Comparison of ENCODE assay signal across 14 cellular contexts in genomic region chr7:27146491-27147210, GRCh38. TPM values are rescaled to one million over a fixed set of nuclear protein-coding genes. Genes with fewer than 3 reads are reported as not detected.
DNase-seq lines count a peak whose midpoint lies in the region; ATAC-seq and TF ChIP-seq lines count a peak whose summit lies in the region.
"Had no signal": no experiment of that assay in that cellular context is flagged by ENCODE, and none has a peak within 500 bp of the region (broad histone marks: within the 10 kb centered on the region; RNA-seq: fewer than 3 reads in every experiment).

No MANE protein-coding gene starts in this region.

- peak overlapping the region; percentile 99 for H3K4me2 ChIP-seq in osteoblast (ENCODE audit: insufficient read depth, low read length)

- POLR2A ChIA-PET in AG04450 (lab: Yijun Ruan, JAX) (no interaction called here), T-cell (lab: Charles Lee) (no interaction called here)

- no peak overlapping the region for H2AFZ ChIP-seq in osteoblast (ENCODE audit: low read length)

- peaks cover 0 to 36% (median 11%) of the 10 kb centered on the region in 4 donors for H3K4me1 ChIP-seq in Peyer's patch
- no peaks in the 10 kb centered on the region for H3K4me1 ChIP-seq in iPS-15b (ENCODE audit: control insufficient read depth, insufficient read depth, low read length)
- peaks cover 35% of the 10 kb centered on the region for H3K4me1 ChIP-seq in osteoblast (ENCODE audit: insufficient read depth, low read length)

- H3K4me1 Mint-ChIP-seq in T-cell: peaks cover 23 to 28% (median 26%) of the 10 kb centered on the region in 3 donors

- H4K20me1 ChIP-seq in osteoblast (ENCODE audit: insufficient read depth, low read length): peaks cover 13% of the 10 kb centered on the region

- H3K36me3 ChIP-seq in Peyer's patch: peaks cover 0 to 9% (median 0%) of the 10 kb centered on the region in 3 donors
- H3K36me3 ChIP-seq in iPS-15b (ENCODE audit: control insufficient read depth, insufficient read depth, low read length): no peaks in the 10 kb centered on the region
- peaks cover 39% of the 10 kb centered on the region for H3K36me3 ChIP-seq in osteoblast (ENCODE audit: insufficient read depth, low read length)

- no peak for ATAC-seq in T-cell (replicated peaks in 1 of 4)
- ATAC-seq in GM21529 (IDR thresholded peaks at IDR 0.05; ENCODE audit: unreplicated experiment): no peak
- ATAC-seq: activated CD4-positive, alpha-beta T cell treated with anti-CD3 and anti-CD28 coated beads for 36 hours had no signal

- H3K4me3 ChIP-seq in AG04450 (ENCODE audit: low read depth, low read length) (peak overlapping the region; percentile 73), Peyer's patch (peak overlapping the region in 3 of 4 donors; percentile 18 to 75 (median 63)), iPS-15b (ENCODE audit: low read depth, low read length) (peak overlapping the region; percentile 0), osteoblast (ENCODE audit: insufficient read depth, low read length) (peak overlapping the region; percentile 93)

- H3K27me3 ChIP-seq in AG04450 (ENCODE audit: control insufficient read depth, insufficient read depth, low read length) (no peaks in the 10 kb centered on the region), Peyer's patch (no peaks in the 10 kb centered on the region), iPS-15b (ENCODE audit: control insufficient read depth, insufficient read depth, low read length) (peaks cover 99% of the 10 kb centered on the region), osteoblast (ENCODE audit: insufficient read depth, low read length) (no peaks in the 10 kb centered on the region)

- no peak overlapping the region for H3K4me3 Mint-ChIP-seq in T-cell
- H3K4me3 Mint-ChIP-seq: activated CD4-positive, alpha-beta T cell treated with anti-CD3 and anti-CD28 coated beads for 36 hours; T-helper 1 cell treated with Interleukin-12 subunit alpha and Interleukin-12 subunit beta and Interleukin-4 antibody, amounts not matched to agents 30 μg/mL and 1 μg/mL, for 36 hours had no signal

- CTCF ChIA-PET in AG04450 (lab: Charles Lee): interaction anchor here (0.6 to 7.8 kb wide), 3 partner anchors 292 to 777 kb away, joined by 4 to 93 read pairs (median 24); no protein-coding TSS in a partner anchor
- CTCF ChIA-PET in T-cell (lab: Charles Lee): interaction anchor here in 1 of 2 donors (0.6 to 0.7 kb wide), 3 partner anchors 58 to 443 kb away, joined by 3 read pairs; no protein-coding TSS in a partner anchor

- no peak for DNase-seq in AG04450 (ENCODE audit: low read depth, low spot score)
- peak; percentile 6 to 54 (median 44) for DNase-seq in Peyer's patch
- DNase-seq in osteoblast (ENCODE audit: insufficient read length, low spot score, missing footprints): peak; percentile 76
- DNase-seq in T-cell: no peak
- DNase-seq in NCI-H1417 treated with DMSO at 0.1 percent for 48 hours (lab: John Stamatoyannopoulos, UW): no peak
- DNase-seq in H4 (ENCODE audit: low spot score): no peak
- DNase-seq: anterior cingulate cortex, glutamatergic neuron, kidney glomerular epithelial cell, NCI-H446 had no signal

- TF ChIP-seq CTCF in AG04450 (IDR thresholded peaks at IDR 0.05; ENCODE audit: low read depth, low read length): no peak
- no peak for TF ChIP-seq CTCF in Peyer's patch (IDR thresholded peaks at IDR 0.05)
- no peak for TF ChIP-seq CTCF in osteoblast (IDR thresholded peaks at IDR 0.05; ENCODE audit: extremely low read depth, low read depth, low read length)

- no peaks in the 10 kb centered on the region; the same call in 1 of the 2 replicates for H3K9me3 ChIP-seq in AG04450 (ENCODE audit: control insufficient read depth, insufficient read depth, low read length)
- H3K9me3 ChIP-seq in Peyer's patch: no peaks in the 10 kb centered on the region
- no peaks in the 10 kb centered on the region for H3K9me3 ChIP-seq in iPS-15b (ENCODE audit: control insufficient read depth, insufficient read depth, low read length)
- H3K9me3 ChIP-seq in osteoblast (ENCODE audit: low read depth, low read length): no peaks in the 10 kb centered on the region

- H3K9ac ChIP-seq in iPS-15b (ENCODE audit: low read depth, low read length): no peak overlapping the region

- H3K27ac ChIP-seq in AG04450 (ENCODE audit: low read depth, low read length) (peak overlapping the region; percentile 90), Peyer's patch (peak overlapping the region; percentile 66 to 96 (median 79)), osteoblast (ENCODE audit: low read depth, low read length) (peak overlapping the region; percentile 88)

- no peak overlapping the region for H3K27ac Mint-ChIP-seq in T-cell
- H3K27ac Mint-ChIP-seq: activated CD4-positive, alpha-beta T cell treated with anti-CD3 and anti-CD28 coated beads for 36 hours; T-helper 1 cell treated with Interleukin-12 subunit alpha and Interleukin-12 subunit beta and Interleukin-4 antibody, amounts not matched to agents 30 μg/mL and 1 μg/mL, for 36 hours had no signal

- H3K79me2 ChIP-seq in osteoblast (ENCODE audit: insufficient read depth, low read length): peaks cover 99% of the 10 kb centered on the region

- no peak for TF ChIP-seq POLR2A in Peyer's patch (IDR thresholded peaks at IDR 0.05)

- no peaks in the 10 kb centered on the region for H3K36me3 Mint-ChIP-seq in T-cell

- no peaks in the 10 kb centered on the region for H3K9me3 Mint-ChIP-seq in T-cell
- H3K9me3 Mint-ChIP-seq: T-helper 1 cell treated with Interleukin-12 subunit alpha and Interleukin-12 subunit beta and Interleukin-4 antibody, amounts not matched to agents 30 μg/mL and 1 μg/mL, for 36 hours had no signal

- H3K27me3 Mint-ChIP-seq in T-cell: peaks cover 55 to 80% of the 10 kb centered on the region in 2 donors

RNA-seq across cellular contexts. Expression of gene HOXA6, which starts 0.9 kb away (rescaled TPM):
- polyA plus RNA-seq in AG04450 (2011; rRNA removed): 1.2 and 1.3 TPM in 2 replicates
- 0.91 and 2.1 TPM in 2 replicates for polyA minus RNA-seq in AG04450 (2011; rRNA and poly(A)+ RNA removed)
- total RNA-seq in Peyer's patch: 10 to 100 TPM; 18.7 to 45.0 (median 30.7) TPM
- 5.0 and 7.6 TPM in 2 replicates for total RNA-seq in osteoblast
- total RNA-seq in T-cell: under 1 TPM in 2 of 5 donors, not detected in 3; 0.50 to 0.65 TPM
- 0.64 and 0.70 TPM in 2 replicates for total RNA-seq in H4 (2014; rRNA removed; shearing (Covaris generic))
- total RNA-seq: activated CD4-positive, alpha-beta T cell treated with anti-CD3 and anti-CD28 coated beads for 36 hours had no signal

RNA-seq across cellular contexts. Expression of gene HOXA5, which starts 3.2 kb away (rescaled TPM):
- polyA plus RNA-seq in AG04450 (2011; rRNA removed): 48.3 and 51.0 TPM in 2 replicates
- polyA minus RNA-seq in AG04450 (2011; rRNA and poly(A)+ RNA removed): 37.7 and 49.7 TPM in 2 replicates
- 10 to 100 TPM in 3 of 4 donors, 1 to 10 TPM in 1; 8.3 to 24.3 (median 20.1) TPM for total RNA-seq in Peyer's patch
- total RNA-seq in osteoblast: 3.2 and 5.8 TPM in 2 replicates
- total RNA-seq in T-cell: under 1 TPM in 2 of 5 donors, not detected in 3; 0.18 to 0.32 TPM
- 3.6 and 8.0 TPM in 2 replicates for total RNA-seq in H4 (2014; rRNA removed; shearing (Covaris generic))
- total RNA-seq: activated CD4-positive, alpha-beta T cell treated with anti-CD3 and anti-CD28 coated beads for 36 hours had no signal

RNA-seq across cellular contexts. Expression of gene HOXA3, which starts 5.7 kb away (rescaled TPM):
- 1.6 and 1.9 TPM in 2 replicates for polyA plus RNA-seq in AG04450 (2011; rRNA removed)
- polyA minus RNA-seq in AG04450 (2011; rRNA and poly(A)+ RNA removed): 2.2 and 2.6 TPM in 2 replicates
- total RNA-seq in Peyer's patch (10 to 100 TPM in 3 of 4 donors, 1 to 10 TPM in 1; 6.7 to 21.2 (median 13.9) TPM), osteoblast (3.5 and 4.0 TPM in 2 replicates), T-cell (1 to 10 TPM in 1 of 5 donors, under 1 TPM in 1, not detected in 3; 0.79 to 1.4 TPM)
- total RNA-seq in H4 (2014; rRNA removed; shearing (Covaris generic)): 1.1 and 5.5 TPM in 2 replicates
- total RNA-seq: activated CD4-positive, alpha-beta T cell treated with anti-CD3 and anti-CD28 coated beads for 36 hours had no signal

RNA-seq across cellular contexts. Expression of gene HOXA7, which starts 9.8 kb away (rescaled TPM):
- 5.1 and 5.3 TPM in 2 replicates for polyA plus RNA-seq in AG04450 (2011; rRNA removed)
- polyA minus RNA-seq in AG04450 (2011; rRNA and poly(A)+ RNA removed): 1.7 and 2.6 TPM in 2 replicates
- total RNA-seq in Peyer's patch (10 to 100 TPM in 1 of 4 donors, 1 to 10 TPM in 3; 3.3 to 11.8 (median 5.7) TPM), osteoblast (3.6 and 4.4 TPM in 2 replicates), T-cell (under 1 TPM in 1 of 5 donors, not detected in 4; 0.67 TPM)
- 2.0 and 2.2 TPM in 2 replicates for total RNA-seq in H4 (2014; rRNA removed; shearing (Covaris generic))
- total RNA-seq: activated CD4-positive, alpha-beta T cell treated with anti-CD3 and anti-CD28 coated beads for 36 hours had no signal

RNA-seq across cellular contexts. Expression of gene HOXA4, which starts 16.1 kb away (rescaled TPM):
- 5.4 and 5.8 TPM in 2 replicates for polyA plus RNA-seq in AG04450 (2011; rRNA removed)
- 3.6 and 4.2 TPM in 2 replicates for polyA minus RNA-seq in AG04450 (2011; rRNA and poly(A)+ RNA removed)
- total RNA-seq in Peyer's patch (10 to 100 TPM in 1 of 4 donors, 1 to 10 TPM in 3; 2.6 to 11.5 (median 5.9) TPM), osteoblast (0.72 and 1.2 TPM in 2 replicates), T-cell (under 1 TPM in 3 of 5 donors, not detected in 2; 0.25 to 0.38 (median 0.36) TPM)
- 0.88 and 1.2 TPM in 2 replicates for total RNA-seq in H4 (2014; rRNA removed; shearing (Covaris generic))

Comparison
In these comparisons a context has a peak if more than half of its experiments do, and no peak if none do; other contexts are left out.
1. DNase-seq: peak in Peyer's patch (3 of 3) and osteoblast (single experiment); none in AG04450 (single experiment), T-cell (0 of 34), NCI-H1417 treated with DMSO at 0.1 percent for 48 hours (single experiment) and H4 (single experiment).
2. H3K4me3 ChIP-seq: peak in every context shown above with its lines; median percentile 93 in osteoblast; 73 in AG04450; 63 in Peyer's patch; 0 in iPS-15b.
3. Peak in every context shown above with its lines, with median percentiles within 50 percentile points of each other: H3K27ac ChIP-seq.